19 cellular contexts compared by ENCODE assay signal in the genomic region with DNA sequence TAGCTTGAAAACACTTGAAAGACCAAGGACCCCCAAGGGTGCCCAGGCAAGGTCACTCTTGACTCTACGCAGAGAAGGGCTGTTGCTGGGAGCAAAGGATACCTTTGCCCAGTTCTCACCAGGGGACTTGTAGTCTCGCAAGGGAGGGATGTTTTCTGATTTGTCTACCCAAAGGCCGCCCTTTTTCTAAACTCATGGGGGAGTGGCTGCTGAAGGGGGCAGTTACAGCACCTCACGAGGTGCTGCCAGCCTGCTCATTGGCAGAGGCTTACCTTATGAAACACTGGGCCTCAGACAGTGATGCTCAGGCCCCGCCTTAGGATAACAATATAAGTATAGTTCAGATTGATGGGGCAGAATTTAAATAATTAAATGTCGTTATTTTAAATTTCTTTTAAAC.
DNase-seq lines count a peak whose midpoint lies in the region; ATAC-seq and TF ChIP-seq lines count a peak whose summit lies in the region.
"Had no signal": no experiment of that assay in that cellular context is flagged by ENCODE, and none has a peak within 500 bp of the region (broad histone marks: within the 10 kb centered on the region; RNA-seq: fewer than 3 reads in every experiment).

No MANE protein-coding gene starts in this region.

- DNase-seq in Peyer's patch (no peak), memory B cell (ENCODE audit: low spot score in 2 of 2) (no peak), stomach (no peak), NCI-H2171 (lab: John Stamatoyannopoulos, UW) (no peak), foreskin melanocyte (no peak)
- DNase-seq in activated naive CD4-positive, alpha-beta T cell treated with Interleukin-2 at 50 U/mL for 16 hours: no peak
- DNase-seq in activated naive CD8-positive, alpha-beta T cell treated with anti-CD3 and anti-CD28 coated beads for 36 hours: no peak
- DNase-seq: activated T-cell treated with anti-CD3 and anti-CD28 coated beads, Interleukin-2, amount 50 U/mL, for 4 hours; CD8-positive, alpha-beta T cell; cerebellar nuclear complex; H9; MG63; NCI-H1694; NCI-H748 treated with DMSO at 0.1 percent for 48 hours; ovary; T-helper 1 cell had no signal

- H3K36me3 ChIP-seq in KMS-11 (ENCODE audit: insufficient read depth): no peaks in the 10 kb centered on the region
- peaks cover 0 to 12% (median 0%) of the 10 kb centered on the region in 3 donors for H3K36me3 ChIP-seq in Peyer's patch
- H3K36me3 ChIP-seq in stomach: peaks cover 0 to 43% (median 17%) of the 10 kb centered on the region in 4 donors
- H3K36me3 ChIP-seq: MG63, ovary had no signal

- H3K4me3 Mint-ChIP-seq in memory B cell: no peak overlapping the region
- no peak overlapping the region for H3K4me3 Mint-ChIP-seq in activated naive CD8-positive, alpha-beta T cell treated with anti-CD3 and anti-CD28 coated beads for 36 hours
- H3K4me3 Mint-ChIP-seq: activated naive CD4-positive, alpha-beta T cell treated with anti-CD3 and anti-CD28 coated beads, Interleukin-2, amount 50 U/mL, for 24 hours; activated T-cell treated with anti-CD3 and anti-CD28 coated beads, Interleukin-2, amount 50 U/mL, for 4 hours; CD8-positive, alpha-beta T cell; H9; natural killer cell treated with Interleukin-12 subunit alpha and Interleukin-12 subunit beta and Interleukin-15 and Interleukin-18, amount 100 ng/mL, for 72 hours had no signal

- no peak for TF ChIP-seq EP300 in stomach (IDR thresholded peaks at IDR 0.05)

- H3K27me3 ChIP-seq in KMS-11 (ENCODE audit: insufficient read depth, low read depth): no peaks in the 10 kb centered on the region
- no peaks in the 10 kb centered on the region for H3K27me3 ChIP-seq in Peyer's patch
- no peaks in the 10 kb centered on the region for H3K27me3 ChIP-seq in stomach
- H3K27me3 ChIP-seq: MG63, ovary had no signal

- H3K27me3 Mint-ChIP-seq in memory B cell: no peaks in the 10 kb centered on the region
- no peaks in the 10 kb centered on the region for H3K27me3 Mint-ChIP-seq in activated naive CD8-positive, alpha-beta T cell treated with anti-CD3 and anti-CD28 coated beads for 36 hours
- H3K27me3 Mint-ChIP-seq: activated naive CD4-positive, alpha-beta T cell treated with anti-CD3 and anti-CD28 coated beads, Interleukin-2, amount 50 U/mL, for 24 hours; natural killer cell treated with Interleukin-12 subunit alpha and Interleukin-12 subunit beta and Interleukin-15 and Interleukin-18, amount 100 ng/mL, for 72 hours had no signal

- no peaks in the 10 kb centered on the region for H3K79me2 ChIP-seq in KMS-11 (ENCODE audit: insufficient read depth, low read depth)

- peaks cover 22% of the 10 kb centered on the region for H3K36me3 Mint-ChIP-seq in memory B cell
- H3K36me3 Mint-ChIP-seq in activated naive CD8-positive, alpha-beta T cell treated with anti-CD3 and anti-CD28 coated beads for 36 hours: peaks cover 43% of the 10 kb centered on the region

- no peak overlapping the region for H2AFZ ChIP-seq in KMS-11 (ENCODE audit: low read depth)

- TF ChIP-seq POLR2A in Peyer's patch (IDR thresholded peaks at IDR 0.05): no peak
- no peak for TF ChIP-seq POLR2A in stomach (IDR thresholded peaks at IDR 0.05)

- H3K9ac ChIP-seq in KMS-11: no peak overlapping the region

- H3K9me3 ChIP-seq in Peyer's patch (no peaks in the 10 kb centered on the region), stomach (no peaks in the 10 kb centered on the region)
- H3K9me3 ChIP-seq: MG63, ovary had no signal

- H3K4me1 ChIP-seq in KMS-11 (ENCODE audit: low read depth, poor library complexity, severe bottlenecking) (peaks cover 99% of the 10 kb centered on the region), Peyer's patch (peaks cover 0 to 50% (median 6%) of the 10 kb centered on the region in 4 donors), stomach (peaks cover 14 to 79% (median 53%) of the 10 kb centered on the region in 4 donors)

- no peak overlapping the region; the same call in 1 of the 2 replicates for H3K27ac ChIP-seq in KMS-11
- peak overlapping the region; percentile 37 to 84 (median 53) for H3K27ac ChIP-seq in Peyer's patch
- peak overlapping the region in 4 of 5 donors; percentile 81 to 88 (median 83) for H3K27ac ChIP-seq in stomach
- H3K27ac ChIP-seq: ovary had no signal

- no peaks in the 10 kb centered on the region for H4K20me1 ChIP-seq in KMS-11 (ENCODE audit: insufficient read depth)

- no peak overlapping the region for H3K4me3 ChIP-seq in KMS-11 (IDR thresholded peaks at IDR 0.05; ENCODE audit: insufficient read depth, low read depth, low read length)
- H3K4me3 ChIP-seq in Peyer's patch: no peak overlapping the region
- H3K4me3 ChIP-seq in stomach: no peak overlapping the region
- H3K4me3 ChIP-seq: MG63, ovary had no signal

- H3K27ac Mint-ChIP-seq in memory B cell: peak overlapping the region; percentile 83
- H3K27ac Mint-ChIP-seq in activated naive CD8-positive, alpha-beta T cell treated with anti-CD3 and anti-CD28 coated beads for 36 hours: no peak overlapping the region
- H3K27ac Mint-ChIP-seq: activated naive CD4-positive, alpha-beta T cell treated with anti-CD3 and anti-CD28 coated beads, Interleukin-2, amount 50 U/mL, for 24 hours; CD8-positive, alpha-beta T cell; natural killer cell treated with Interleukin-12 subunit alpha and Interleukin-12 subunit beta and Interleukin-15 and Interleukin-18, amount 100 ng/mL, for 72 hours had no signal

- ATAC-seq in memory B cell (ENCODE audit: low read depth): no peak
- ATAC-seq: activated T-cell treated with anti-CD3 and anti-CD28 coated beads, Interleukin-2, amount 50 U/mL, for 4 hours; CD8-positive, alpha-beta T cell; natural killer cell treated with Interleukin-12 subunit alpha and Interleukin-12 subunit beta and Interleukin-15 and Interleukin-18, amount 100 ng/mL, for 72 hours had no signal

- WGBS in stomach, 5 donors: 80 to 96% (median 91%) methylated on average over 6 of the region's 6 CpGs

- intact Hi-C loops in stomach (cut with DNase I; ENCODE audit: low total_unique reads): no loop called here

- H3K4me1 Mint-ChIP-seq in memory B cell: peaks cover 49% of the 10 kb centered on the region
- peaks cover 17% of the 10 kb centered on the region for H3K4me1 Mint-ChIP-seq in activated naive CD8-positive, alpha-beta T cell treated with anti-CD3 and anti-CD28 coated beads for 36 hours

- no peaks in the 10 kb centered on the region for H3K9me3 Mint-ChIP-seq in memory B cell
- H3K9me3 Mint-ChIP-seq in activated naive CD8-positive, alpha-beta T cell treated with anti-CD3 and anti-CD28 coated beads for 36 hours: no peaks in the 10 kb centered on the region
- H3K9me3 Mint-ChIP-seq: activated naive CD4-positive, alpha-beta T cell treated with anti-CD3 and anti-CD28 coated beads, Interleukin-2, amount 50 U/mL, for 24 hours; activated T-cell treated with anti-CD3 and anti-CD28 coated beads, Interleukin-2, amount 50 U/mL, for 4 hours; CD8-positive, alpha-beta T cell; H9; natural killer cell treated with Interleukin-12 subunit alpha and Interleukin-12 subunit beta and Interleukin-15 and Interleukin-18, amount 100 ng/mL, for 72 hours had no signal

- H3K4me2 ChIP-seq in KMS-11: peak overlapping the region; percentile 66

- TF ChIP-seq CTCF in KMS-11 (conservative IDR thresholded peaks at IDR 0.05; ENCODE audit: low read depth, low read length) (no peak), Peyer's patch (IDR thresholded peaks at IDR 0.05) (no peak), stomach (IDR thresholded peaks at IDR 0.05) (no peak)
